ENCODE assay signal across 8 cellular contexts in the genomic region with DNA sequence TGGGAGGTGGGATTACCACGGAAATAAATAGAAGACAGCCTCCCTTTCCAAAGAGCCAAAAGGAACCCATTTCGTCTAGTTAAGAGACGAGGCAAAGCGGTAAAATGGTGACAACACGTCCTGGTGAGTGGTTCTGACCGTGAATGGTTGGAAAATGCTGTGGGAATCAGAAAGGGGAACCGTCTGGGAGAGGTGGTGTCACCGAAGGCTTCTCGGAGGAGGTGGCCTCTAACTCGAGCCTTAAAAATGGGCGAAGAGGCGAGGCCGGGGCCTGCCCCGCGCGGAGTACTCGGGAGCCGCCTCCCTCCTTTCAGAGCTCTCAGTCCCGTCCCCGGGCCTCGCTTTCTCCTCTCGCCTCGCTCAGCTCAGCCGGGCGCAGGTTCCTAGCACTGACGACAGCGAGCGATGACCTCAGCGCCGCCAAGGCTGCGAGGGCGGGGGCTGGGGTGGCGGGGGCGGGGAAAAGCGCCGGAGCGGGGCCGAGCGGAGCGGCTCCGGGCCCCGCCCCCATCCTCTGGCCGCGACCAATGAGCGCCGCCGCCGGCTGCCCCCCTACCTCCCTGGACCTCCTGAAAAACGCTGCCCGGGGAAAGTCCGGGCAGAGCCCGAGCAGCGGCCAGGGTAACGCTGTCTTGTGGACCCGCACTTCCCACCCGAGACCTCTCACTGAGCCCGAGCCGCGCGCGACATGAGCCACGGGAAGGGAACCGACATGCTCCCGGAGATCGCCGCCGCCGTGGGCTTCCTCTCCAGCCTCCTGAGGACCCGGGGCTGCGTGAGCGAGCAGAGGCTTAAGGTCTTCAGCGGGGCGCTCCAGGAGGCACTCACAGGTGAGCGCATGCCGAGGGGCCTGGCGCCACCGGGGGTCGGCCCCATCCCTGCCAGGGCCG.
DNase-seq lines count a peak whose midpoint lies in the region; ATAC-seq and TF ChIP-seq lines count a peak whose summit lies in the region.

A gene with protein sequence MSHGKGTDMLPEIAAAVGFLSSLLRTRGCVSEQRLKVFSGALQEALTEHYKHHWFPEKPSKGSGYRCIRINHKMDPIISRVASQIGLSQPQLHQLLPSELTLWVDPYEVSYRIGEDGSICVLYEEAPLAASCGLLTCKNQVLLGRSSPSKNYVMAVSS (plus strand): TSS at position 601 of the 890 bp plus-strand sequence. CDS start 88 bp downstream, at position 689.

- no peak for DNase-seq in AG09309 (ENCODE audit: low read depth)
- peak; percentile 81 for DNase-seq in NCI-H345 treated with DMSO at 0.1 percent for 48 hours (lab: John Stamatoyannopoulos, UW; ENCODE audit: unreplicated experiment)
- peak; percentile 84 to 86 for DNase-seq in central memory CD8-positive, alpha-beta T cell (ENCODE audit: low spot score in 2 of 2)
- DNase-seq in iris pigment epithelial cell (ENCODE audit: low read depth): peak; percentile 91
- peak; percentile 88 for DNase-seq in stimulated activated CD4-positive, alpha-beta T cell treated with anti-CD3 and anti-CD28 coated beads, Interleukin-12 subunit alpha, Interleukin-12 subunit beta, amount 100 ng/mL, for 4 hours

- peak within 1 kb of the TSS; percentile 85 for H3K4me3 ChIP-seq in AG09309 (ENCODE audit: control insufficient read depth, low read depth, low read length)

- peaks cover 65% of the 10 kb centered on the region for H3K4me1 Mint-ChIP-seq in central memory CD8-positive, alpha-beta T cell

- peak within 1 kb of the TSS; percentile 99 for H3K4me3 Mint-ChIP-seq in central memory CD8-positive, alpha-beta T cell

- peak within 1 kb of the TSS; percentile 98 for H3K27ac Mint-ChIP-seq in central memory CD8-positive, alpha-beta T cell (ENCODE audit: low read depth)

- peaks cover 56% of the 10 kb centered on the region for H3K36me3 Mint-ChIP-seq in central memory CD8-positive, alpha-beta T cell (ENCODE audit: insufficient read depth)

- no peak for TF ChIP-seq CTCF in AG09309 (IDR thresholded peaks at IDR 0.05; ENCODE audit: control insufficient read depth, insufficient read depth, low read depth, low read length, missing control alignments)

- no peaks in the 10 kb centered on the region for H3K9me3 Mint-ChIP-seq in central memory CD8-positive, alpha-beta T cell

- no peaks in the 10 kb centered on the region for H3K27me3 Mint-ChIP-seq in central memory CD8-positive, alpha-beta T cell

- ATAC-seq in GM19035 (IDR thresholded peaks at IDR 0.05; ENCODE audit: unreplicated experiment): peak; percentile 72
- ATAC-seq in HG03342 (IDR thresholded peaks at IDR 0.05; ENCODE audit: unreplicated experiment): peak; percentile 67
- peak; percentile 84 to 87 for ATAC-seq in activated CD4-positive, CD25-positive, alpha-beta regulatory T cell treated with anti-CD3 and anti-CD28 coated beads, Interleukin-2, amount 50 U/mL, for 24 hours
- ATAC-seq in central memory CD8-positive, alpha-beta T cell (replicated peaks; ENCODE audit: extremely low read depth, poor library complexity, severe bottlenecking): peak; percentile 84
